27 cellular contexts compared by ENCODE assay signal in the genomic region with DNA sequence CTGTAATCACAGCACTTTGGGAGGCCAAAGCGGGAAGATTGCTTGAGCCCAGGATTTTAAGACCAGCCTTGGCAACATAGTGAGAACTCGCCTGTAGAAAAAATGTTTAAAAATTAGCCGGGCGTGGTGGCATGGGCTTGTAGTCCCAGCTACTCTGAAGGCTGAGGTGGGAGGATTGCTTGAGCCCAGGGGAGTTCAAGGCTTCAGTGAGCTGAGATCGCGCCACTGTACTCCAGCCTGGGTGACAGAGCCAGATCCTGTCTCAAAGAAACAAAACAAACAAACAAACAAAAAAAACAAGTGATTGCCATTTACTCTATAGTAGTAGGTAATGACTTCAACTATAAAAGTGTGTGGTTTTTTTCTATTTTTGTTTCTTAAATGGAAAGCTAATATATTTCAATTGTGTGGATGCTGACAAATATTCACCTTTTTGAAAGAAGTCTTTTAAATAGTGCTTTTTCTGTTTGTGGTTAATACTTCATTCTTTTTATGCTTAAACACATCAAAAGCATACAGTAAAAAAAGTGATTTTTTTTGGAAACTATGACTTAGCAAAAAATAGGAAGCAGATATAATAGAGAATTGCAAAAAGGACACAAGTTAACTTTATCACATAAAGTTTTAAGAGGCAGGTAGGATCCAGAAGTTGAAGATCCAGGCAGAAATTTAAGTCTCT.
"Had no signal": no experiment of that assay in that cellular context is flagged by ENCODE, and none has a peak within 500 bp of the region (broad histone marks: within the 10 kb centered on the region; RNA-seq: fewer than 3 reads in every experiment).

No MANE protein-coding gene starts in this region.

- H3K27me3 ChIP-seq: hepatocyte, ovary, right atrium auricular region, spleen, vagina had no signal

- H3K4me3 ChIP-seq: hepatocyte, left ventricle myocardium inferior, ovary, prostate gland, right atrium auricular region, spleen, thoracic aorta, vagina had no signal

- ATAC-seq: activated CD4-positive, alpha-beta T cell treated with anti-CD3 and anti-CD28 coated beads for 36 hours; natural killer cell treated with Interleukin-12 subunit alpha and Interleukin-12 subunit beta and Interleukin-15 and Interleukin-18, amount 100 ng/mL, for 72 hours had no signal

- H3K4me1 ChIP-seq: prostate gland, right atrium auricular region had no signal

- DNase-seq: activated B cell treated with CpG ODN at 0.5 μM for 24 hours; activated CD4-positive, alpha-beta T cell treated with anti-CD3 and anti-CD28 coated beads for 36 hours; activated CD4-positive, alpha-beta T cell treated with anti-CD3 and anti-CD28 coated beads, Interleukin-2, amount 50 U/mL, for 4 hours; activated CD8-positive, alpha-beta memory T cell treated with anti-CD3 and anti-CD28 coated beads for 24 hours; activated CD8-positive, alpha-beta memory T cell treated with anti-CD3 and anti-CD28 coated beads, Interleukin-2, amount 50 U/mL, for 4 hours; activated naive CD4-positive, alpha-beta T cell treated with Interleukin-2 at 50 U/mL for 16 hours; activated naive CD8-positive, alpha-beta T cell treated with anti-CD3 and anti-CD28 coated beads for 36 hours; activated T-cell treated with anti-CD3 and anti-CD28 coated beads, Interleukin-2, amount 50 U/mL, for 24 hours; foreskin melanocyte; immature natural killer cell; kidney glomerular epithelial cell; left ventricle myocardium inferior; midbrain; ovary; spleen; stimulated activated CD4-positive, alpha-beta T cell treated with anti-CD3 and anti-CD28 coated beads, Interleukin-4, amount 100 ng/mL, for 24 hours; stimulated activated naive CD4-positive, alpha-beta T cell treated with Interleukin-2 at 50 U/mL for 16 hours; T-helper 9 cell had no signal

- H3K27ac ChIP-seq: hepatocyte, left ventricle myocardium inferior, ovary, prostate gland, right atrium auricular region, spleen, thoracic aorta, vagina had no signal

- H2AFZ ChIP-seq: hepatocyte had no signal

- FAIRE-seq: astrocyte, colon, endothelial cell of umbilical vein had no signal

- H3K4me2 ChIP-seq: hepatocyte had no signal

- H3K9me3 ChIP-seq: left ventricle myocardium inferior, ovary, prostate gland, right atrium auricular region, thoracic aorta, vagina had no signal

- H3K36me3 ChIP-seq: left ventricle myocardium inferior, ovary, prostate gland, right atrium auricular region, spleen, thoracic aorta, vagina had no signal
